In the genomic region with DNA sequence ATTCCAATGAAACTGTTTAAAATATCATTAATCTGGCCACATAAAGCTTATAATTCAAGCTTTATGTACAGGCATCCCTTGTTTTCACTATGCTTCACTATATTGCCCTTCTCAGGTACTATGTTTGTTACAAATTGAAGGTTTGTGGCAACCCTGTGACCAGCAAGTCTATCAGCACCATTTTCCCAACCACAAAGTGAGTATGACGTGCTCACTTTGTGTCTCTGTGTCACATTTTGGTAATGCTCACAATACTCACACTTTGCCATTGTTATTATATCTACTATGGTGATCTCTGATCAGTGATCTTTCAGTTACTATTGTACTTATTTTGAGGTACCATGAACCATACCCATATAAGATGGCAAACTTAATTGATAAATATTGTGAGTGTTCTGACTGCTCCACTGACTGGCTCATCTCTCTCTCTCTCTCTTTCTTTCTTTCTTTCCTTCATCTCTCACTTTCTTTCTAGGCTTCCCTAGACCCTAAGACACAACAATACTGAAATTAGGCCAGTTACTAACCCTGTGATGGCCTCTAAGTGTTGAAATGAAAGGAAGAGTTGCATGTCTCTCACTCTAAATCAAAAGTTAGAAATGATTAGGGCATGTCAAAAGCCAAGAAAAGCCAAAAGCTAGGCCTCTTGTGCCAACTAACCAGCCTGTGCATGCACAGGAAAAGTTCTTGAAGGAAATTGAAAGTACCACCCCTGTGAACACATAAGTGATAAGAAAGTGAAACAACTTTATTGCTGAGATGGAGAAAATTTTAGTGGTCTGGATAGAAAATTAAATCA, we compare ENCODE assay signal across 15 cellular contexts.
DNase-seq lines count a peak whose midpoint lies in the region; ATAC-seq and TF ChIP-seq lines count a peak whose summit lies in the region.
"Had no signal": no experiment of that assay in that cellular context is flagged by ENCODE, and none has a peak within 500 bp of the region (broad histone marks: within the 10 kb centered on the region; RNA-seq: fewer than 3 reads in every experiment).

No MANE protein-coding gene starts in this region.

- no peaks in the 10 kb centered on the region for H4K20me1 ChIP-seq in SK-N-SH (ENCODE audit: insufficient read depth)

- H3K4me3 ChIP-seq in SK-N-SH (ENCODE audit: low read depth in 2 of 2, low read length in 1 of 2) (no peak overlapping the region), mucosa of descending colon (no peak overlapping the region)
- H3K4me3 ChIP-seq: esophagus squamous epithelium had no signal

- no peak for TF ChIP-seq CTCF in SK-N-SH (IDR thresholded peaks at IDR 0.05)
- TF ChIP-seq CTCF in mucosa of descending colon (IDR thresholded peaks at IDR 0.05) = no peak

- H3K27me3 ChIP-seq in SK-N-SH (ENCODE audit: insufficient read depth) = no peaks in the 10 kb centered on the region
- H3K27me3 ChIP-seq: esophagus squamous epithelium had no signal

- TF ChIP-seq EP300 in SK-N-SH (IDR thresholded peaks at IDR 0.05; ENCODE audit: borderline replicate concordance in 1 of 2, low read depth in 1 of 2, low read length in 1 of 2) = no peak

- H3K4me3 Mint-ChIP-seq in activated CD8-positive, alpha-beta T cell treated with anti-CD3 and anti-CD28 coated beads, Interleukin-2, amount 10 ng/mL, durations not matched to agents 7 days and 5 days = peak overlapping the region; percentile 45
- peak overlapping the region; percentile 72 for H3K4me3 Mint-ChIP-seq in natural killer cell treated with Interleukin-12 subunit alpha and Interleukin-12 subunit beta and Interleukin-15 and Interleukin-18, amount 100 ng/mL, for 72 hours
- H3K4me3 Mint-ChIP-seq: mesothelial cell of epicardium had no signal

- peak overlapping the region; percentile 59; the same call in 1 of the 2 replicates for H2AFZ ChIP-seq in SK-N-SH (ENCODE audit: low read depth)

- intact Hi-C loops in mucosa of descending colon (cut with DNase I, micrococcal nuclease) = no loop called here

- 91% methylated on average over 1 of the region's 1 CpG for WGBS in SK-N-SH (ENCODE audit: low lambda C conversion rate)

- no peaks in the 10 kb centered on the region for H3K9me3 ChIP-seq in SK-N-SH
- no peaks in the 10 kb centered on the region for H3K9me3 ChIP-seq in mucosa of descending colon
- H3K9me3 ChIP-seq: esophagus squamous epithelium had no signal

- H3K36me3 ChIP-seq in SK-N-SH (replicated peaks in 1 of 2; ENCODE audit: control insufficient read depth in 1 of 2, insufficient read depth in 2 of 2, low read length in 1 of 2) = no peaks in the 10 kb centered on the region
- no peaks in the 10 kb centered on the region for H3K36me3 ChIP-seq in mucosa of descending colon (ENCODE audit: low read depth)
- H3K36me3 ChIP-seq: esophagus squamous epithelium had no signal

- H3K27ac Mint-ChIP-seq in activated CD8-positive, alpha-beta T cell treated with anti-CD3 and anti-CD28 coated beads, Interleukin-2, amount 10 ng/mL, durations not matched to agents 7 days and 5 days = peak overlapping the region; percentile 87
- peak overlapping the region; percentile 75 to 79 for H3K27ac Mint-ChIP-seq in natural killer cell treated with Interleukin-12 subunit alpha and Interleukin-12 subunit beta and Interleukin-15 and Interleukin-18, amount 100 ng/mL, for 72 hours
- H3K27ac Mint-ChIP-seq: mesothelial cell of epicardium had no signal

- peaks cover 20% of the 10 kb centered on the region for H3F3A ChIP-seq in SK-N-SH (replicated peaks; ENCODE audit: insufficient read depth)

- no peaks in the 10 kb centered on the region for H3K27me3 Mint-ChIP-seq in activated CD8-positive, alpha-beta T cell treated with anti-CD3 and anti-CD28 coated beads, Interleukin-2, amount 10 ng/mL, durations not matched to agents 7 days and 5 days (ENCODE audit: low read depth)
- H3K27me3 Mint-ChIP-seq in natural killer cell treated with Interleukin-12 subunit alpha and Interleukin-12 subunit beta and Interleukin-15 and Interleukin-18, amount 100 ng/mL, for 72 hours = no peaks in the 10 kb centered on the region

- peaks cover 11% of the 10 kb centered on the region for H3K9me3 Mint-ChIP-seq in activated CD8-positive, alpha-beta T cell treated with anti-CD3 and anti-CD28 coated beads, Interleukin-2, amount 10 ng/mL, durations not matched to agents 7 days and 5 days (ENCODE audit: insufficient read depth)
- no peaks in the 10 kb centered on the region for H3K9me3 Mint-ChIP-seq in natural killer cell treated with Interleukin-12 subunit alpha and Interleukin-12 subunit beta and Interleukin-15 and Interleukin-18, amount 100 ng/mL, for 72 hours

- H3K4me1 ChIP-seq in SK-N-SH (ENCODE audit: control insufficient read depth in 1 of 2, insufficient read depth in 2 of 2, low read depth in 1 of 2, low read length in 1 of 2) (peaks cover 0 to 15% of the 10 kb centered on the region in 2 experiments; a peak in 1 of 4 replicates), mucosa of descending colon (ENCODE audit: low read depth) (peaks cover 43% of the 10 kb centered on the region)

- H3K36me3 Mint-ChIP-seq in activated CD8-positive, alpha-beta T cell treated with anti-CD3 and anti-CD28 coated beads, Interleukin-2, amount 10 ng/mL, durations not matched to agents 7 days and 5 days (ENCODE audit: low read depth) = peaks cover 19% of the 10 kb centered on the region
- H3K36me3 Mint-ChIP-seq in natural killer cell treated with Interleukin-12 subunit alpha and Interleukin-12 subunit beta and Interleukin-15 and Interleukin-18, amount 100 ng/mL, for 72 hours = no peaks in the 10 kb centered on the region
- H3K36me3 Mint-ChIP-seq: mesothelial cell of epicardium had no signal

- POLR2A ChIA-PET in SK-N-SH (lab: Yijun Ruan, JAX) = interaction anchor here (0.6 kb wide), 1 partner anchor 10 kb away, joined by 3 read pairs; no protein-coding TSS in a partner anchor
- POLR2A ChIA-PET in activated CD8-positive, alpha-beta T cell treated with anti-CD3 and anti-CD28 coated beads, Interleukin-2, amount 10 ng/mL, durations not matched to agents 7 days and 5 days (lab: Charles Lee) = interaction anchor here (1.2 to 2.2 kb wide), 4 partner anchors 23 to 136 kb away, joined by 3 to 7 read pairs (median 4); no protein-coding TSS in a partner anchor

- CTCF ChIA-PET in SK-N-SH (lab: Yijun Ruan, JAX) = no interaction called here
- CTCF ChIA-PET in activated CD8-positive, alpha-beta T cell treated with anti-CD3 and anti-CD28 coated beads, Interleukin-2, amount 10 ng/mL, durations not matched to agents 7 days and 5 days (lab: Charles Lee) = interaction anchor here (0.6 to 3.4 kb wide), 18 partner anchors 16 to 264 kb away, joined by 3 to 27 read pairs (median 4); no protein-coding TSS in a partner anchor

- H3K27ac ChIP-seq in SK-N-SH (ENCODE audit: low read depth in 2 of 2, low read length in 1 of 2) = no peak overlapping the region

- peaks cover 85% of the 10 kb centered on the region for H3K4me1 Mint-ChIP-seq in activated CD8-positive, alpha-beta T cell treated with anti-CD3 and anti-CD28 coated beads, Interleukin-2, amount 10 ng/mL, durations not matched to agents 7 days and 5 days (ENCODE audit: low read depth)
- H3K4me1 Mint-ChIP-seq in natural killer cell treated with Interleukin-12 subunit alpha and Interleukin-12 subunit beta and Interleukin-15 and Interleukin-18, amount 100 ng/mL, for 72 hours (ENCODE audit: low read depth in 2 of 2) = peaks cover 55 to 71% of the 10 kb centered on the region in 2 donors
- H3K4me1 Mint-ChIP-seq: mesothelial cell of epicardium had no signal

- ATAC-seq in SK-N-SH treated with all-trans-retinoic acid at 6 μM for 48 hours (no peak), HG03460 (IDR thresholded peaks at IDR 0.05; ENCODE audit: unreplicated experiment) (peak; percentile 41), mucosa of descending colon (no peak), GM21390 (IDR thresholded peaks at IDR 0.05; ENCODE audit: unreplicated experiment) (no peak)
- peak; percentile 60 for ATAC-seq in activated CD8-positive, alpha-beta T cell treated with anti-CD3 and anti-CD28 coated beads, Interleukin-2, amount 10 ng/mL, durations not matched to agents 7 days and 5 days
- ATAC-seq in natural killer cell treated with Interleukin-12 subunit alpha and Interleukin-12 subunit beta and Interleukin-15 and Interleukin-18, amount 100 ng/mL, for 72 hours = peak; percentile 79 to 82
- ATAC-seq: PC-3 had no signal

- DNase-seq in SK-N-SH (no peak), mucosa of descending colon (no peak), AG20443 (ENCODE audit: low spot score) (no peak)
- DNase-seq in activated CD8-positive, alpha-beta T cell treated with anti-CD3 and anti-CD28 coated beads, Interleukin-2, amount 10 ng/mL, durations not matched to agents 7 days and 5 days = peak; percentile 62
- no peak for DNase-seq in natural killer cell treated with Interleukin-12 subunit alpha and Interleukin-12 subunit beta and Interleukin-15 and Interleukin-18, amount 100 ng/mL, for 72 hours (ENCODE audit: low spot score)
- DNase-seq: 8988T; activated effector memory CD4-positive, alpha-beta T cell treated with Interleukin-2 at 50 U/mL for 16 hours; esophagus squamous epithelium; HCEC 1CT; PC-3; trophoblast cell had no signal

- H3K9ac ChIP-seq in SK-N-SH = no peak overlapping the region

- no peak for TF ChIP-seq RAD21 in SK-N-SH (IDR thresholded peaks at IDR 0.05; ENCODE audit: low read length)

- H3K79me2 ChIP-seq in SK-N-SH (ENCODE audit: insufficient read depth) = no peaks in the 10 kb centered on the region

- no peak overlapping the region for H3K4me2 ChIP-seq in SK-N-SH

- H3K9me2 ChIP-seq in SK-N-SH = no peaks in the 10 kb centered on the region

TF ChIP-seq in SK-N-SH, 30 proteins besides CTCF, POLR2A, EP300 and RAD21:
- TF ChIP-seq EZH2phosphoT487 (IDR thresholded peaks at IDR 0.05; ENCODE audit: borderline replicate concordance, low read depth) (no peak), YY1 (IDR thresholded peaks at IDR 0.05; ENCODE audit: low read depth) (no peak), NRF1 (IDR thresholded peaks at IDR 0.05; ENCODE audit: low read depth, low read length) (no peak), FOSL2 (IDR thresholded peaks at IDR 0.05; ENCODE audit: borderline replicate concordance, low read depth) (no peak)

TF ChIP-seq in SK-N-SH treated with all-trans-retinoic acid at 6 μM for 48 hours, 23 proteins besides CTCF, POLR2A, EP300 and RAD21:
- TF ChIP-seq GLIS3 (CRISPR knock-in tag; IDR thresholded peaks at IDR 0.05) = no peak
- no peak for TF ChIP-seq ZFP3 (CRISPR knock-in tag; IDR thresholded peaks at IDR 0.05)
- no peak for TF ChIP-seq CSDC2 (CRISPR knock-in tag; IDR thresholded peaks at IDR 0.05)
- no peak for TF ChIP-seq ESRRG (CRISPR knock-in tag; IDR thresholded peaks at IDR 0.05)
- TF ChIP-seq BACH2 (CRISPR knock-in tag; IDR thresholded peaks at IDR 0.05; ENCODE audit: borderline replicate concordance) = no peak
- TF ChIP-seq SNAI2 (CRISPR knock-in tag; IDR thresholded peaks at IDR 0.05) = no peak

Comparison
In these comparisons a context has a peak if more than half of its experiments do, and no peak if none do; other contexts are left out.
1. ATAC-seq: peak in HG03460 (single experiment), activated CD8-positive, alpha-beta T cell treated with anti-CD3 and anti-CD28 coated beads, Interleukin-2, amount 10 ng/mL, durations not matched to agents 7 days and 5 days (single experiment) and natural killer cell treated with Interleukin-12 subunit alpha and Interleukin-12 subunit beta and Interleukin-15 and Interleukin-18, amount 100 ng/mL, for 72 hours (2 of 2); none in SK-N-SH treated with all-trans-retinoic acid at 6 μM for 48 hours (single experiment), mucosa of descending colon (single experiment) and GM21390 (single experiment).